9 cellular contexts compared by ENCODE assay signal in genomic region chr2:78992451-78992806, GRCh38. TPM values are rescaled to one million over a fixed set of nuclear protein-coding genes. Genes with fewer than 3 reads are reported as not detected.
A peak's percentile ranks its signal among the peaks of the same experiment; 100 is the strongest.
DNase-seq lines count a peak whose midpoint lies in the region; ATAC-seq, FAIRE-seq and TF ChIP-seq lines count a peak whose summit lies in the region.
"Had no signal": no experiment of that assay in that cellular context is flagged by ENCODE, and none has a peak within 500 bp of the region (broad histone marks: within the 10 kb centered on the region; RNA-seq: fewer than 3 reads in every experiment).

No MANE protein-coding gene starts in this region.

- ATAC-seq in RWPE2 (ENCODE audit: low read depth), result peak; percentile 29; the same call in 1 of the 3 replicates

- H3K4me1 ChIP-seq in breast epithelium (no peaks in the 10 kb centered on the region), RWPE2 (ENCODE audit: insufficient read depth, poor library complexity, severe bottlenecking) (no peaks in the 10 kb centered on the region)

- CTCF ChIA-PET in MCF 10A (lab: Yijun Ruan, JAX), result no interaction called here

- no peak overlapping the region for H3K27ac Mint-ChIP-seq in MCF 10A (ENCODE audit: low read depth, unreplicated experiment)

- peaks cover 20% of the 10 kb centered on the region for H3K27me3 Mint-ChIP-seq in MCF 10A (ENCODE audit: insufficient read depth, unreplicated experiment)

- TF ChIP-seq POLR2A in breast epithelium (IDR thresholded peaks at IDR 0.05), result no peak

- peaks cover 22% of the 10 kb centered on the region for H3K9me3 Mint-ChIP-seq in MCF 10A (ENCODE audit: unreplicated experiment)

- no peak for FAIRE-seq in urothelium cell line (lab: Jason Lieb, UNC)

- no peak overlapping the region for H3K4me3 Mint-ChIP-seq in MCF 10A (ENCODE audit: unreplicated experiment)

- H3K27ac ChIP-seq in breast epithelium (no peak overlapping the region), RWPE2 (ENCODE audit: poor library complexity, severe bottlenecking) (no peak overlapping the region)

- no peaks in the 10 kb centered on the region for H3K4me1 Mint-ChIP-seq in MCF 10A (ENCODE audit: insufficient read depth, unreplicated experiment)

- H3K36me3 ChIP-seq in breast epithelium (no peaks in the 10 kb centered on the region), RWPE2 (ENCODE audit: low read depth) (no peaks in the 10 kb centered on the region)

- peaks cover 0 to 38% of the 10 kb centered on the region in 2 donors for H3K27me3 ChIP-seq in breast epithelium
- H3K27me3 ChIP-seq in RWPE2 (ENCODE audit: insufficient read depth, poor library complexity, severe bottlenecking), result peaks cover 40% of the 10 kb centered on the region

- H3K4me3 ChIP-seq in breast epithelium, result peak overlapping the region in 2 of 3 donors; percentile 39 to 56
- no peak overlapping the region for H3K4me3 ChIP-seq in RWPE2 (ENCODE audit: severe bottlenecking)

- TF ChIP-seq CTCF in breast epithelium (IDR thresholded peaks at IDR 0.05), result no peak
- TF ChIP-seq CTCF in MCF 10A (IDR thresholded peaks at IDR 0.05; ENCODE audit: unreplicated experiment), result no peak
- TF ChIP-seq CTCF in RWPE2 (IDR thresholded peaks at IDR 0.05; ENCODE audit: poor library complexity, severe bottlenecking), result peak; percentile 16

- H3K9me3 ChIP-seq in breast epithelium (no peaks in the 10 kb centered on the region), RWPE2 (ENCODE audit: severe bottlenecking) (no peaks in the 10 kb centered on the region)

- intact Hi-C loops in breast epithelium (cut with DNase I; ENCODE audit: low total_unique reads), result no loop called here
- intact Hi-C loops in MCF 10A (cut with micrococcal nuclease), result no loop called here

- H3K36me3 Mint-ChIP-seq in MCF 10A (ENCODE audit: insufficient read depth, unreplicated experiment), result no peaks in the 10 kb centered on the region

- BruUV-seq in MCF 10A (replicated peaks; lab: Mats Ljungman, UMichigan), result no TSS peak

- POLR2A ChIA-PET in MCF 10A (lab: Yijun Ruan, JAX), result no interaction called here

- DNase-seq in breast epithelium (ENCODE audit: low spot score in 2 of 2), result no peak
- DNase-seq in MCF 10A (ENCODE audit: unreplicated experiment), result no peak
- DNase-seq in RWPE2 (ENCODE audit: low spot score), result no peak
- DNase-seq in iris pigment epithelial cell (ENCODE audit: low read depth), result peak; percentile 19
- DNase-seq in urothelium cell line (ENCODE audit: low spot score), result peak; percentile 67
- DNase-seq in NCI-H526 treated with DMSO at 0.1 percent for 48 hours (lab: John Stamatoyannopoulos, UW), result no peak
- DNase-seq in activated CD4-positive, alpha-beta T cell treated with anti-CD3 and anti-CD28 coated beads, Interleukin-2, amount 50 U/mL, for 4 hours, result no peak
- no peak for DNase-seq in SKM-1 treated with dmso at 0.1 percent for 144 hours (lab: John Stamatoyannopoulos, UW; ENCODE audit: unreplicated experiment)

RNA-seq across cellular contexts. Expression of gene REG3G, which starts 33.1 kb away (rescaled TPM):
- total RNA-seq in breast epithelium (not detected), MCF 10A (2022) (not detected in 2 replicates)
- total RNA-seq: mononuclear cell had no signal

Comparison
In these comparisons a context has a peak if more than half of its experiments do, and no peak if none do; other contexts are left out.
1. DNase-seq: peak in iris pigment epithelial cell (single experiment) and urothelium cell line (single experiment); none in breast epithelium (0 of 2), MCF 10A (single experiment), RWPE2 (single experiment), NCI-H526 treated with DMSO at 0.1 percent for 48 hours (single experiment), activated CD4-positive, alpha-beta T cell treated with anti-CD3 and anti-CD28 coated beads, Interleukin-2, amount 50 U/mL, for 4 hours (0 of 2) and SKM-1 treated with dmso at 0.1 percent for 144 hours (single experiment).